In genomic region chr9:35646583-35647265, GRCh38 we compare ENCODE assay signal across 8 cellular contexts. TPM values are rescaled to one million over a fixed set of nuclear protein-coding genes. Genes with fewer than 3 reads are reported as not detected.
DNase-seq lines count a peak whose midpoint lies in the region; ATAC-seq and TF ChIP-seq lines count a peak whose summit lies in the region.

No MANE protein-coding gene starts in this region.

- intact Hi-C loops in heart right ventricle (cut with DNase I) = loop anchor here in 6 of 10 donors (2.0 to 10.0 kb wide), 6 partner anchors 39 to 238 kb away; partner anchors contain the start of genes TESK1 (in 4 of the 6) and MSMP (in 1 of the 6)
- intact Hi-C loops in posterior vena cava (cut with DNase I) = loop anchor here in 1 of 2 donors (5.0 kb wide), 1 partner anchor 34 kb away; no protein-coding TSS in a partner anchor
- intact Hi-C loops in upper lobe of right lung (cut with DNase I) = no loop called here

- H3K4me3 ChIP-seq in SU-DHL-6 (ENCODE audit: insufficient read depth, low read length, poor library complexity, severe bottlenecking) (peak overlapping the region; percentile 81), adipocyte (ENCODE audit: low read length) (peak overlapping the region; percentile 86), heart right ventricle (peak overlapping the region; percentile 43 to 75 (median 66)), upper lobe of right lung (peak overlapping the region; percentile 74)

- ATAC-seq in HG02798 (IDR thresholded peaks at IDR 0.05; ENCODE audit: poor library complexity, unreplicated experiment) = peak; percentile 88
- ATAC-seq in heart right ventricle = peak; percentile 95 to 97 (median 96)
- peak; percentile 98 for ATAC-seq in upper lobe of right lung

- TF ChIP-seq CTCF in GM13976 (IDR thresholded peaks at IDR 0.05; ENCODE audit: borderline replicate concordance, control extremely low read depth, extremely low read depth, insufficient read depth, missing control alignments) (peak; percentile 99), SU-DHL-6 (IDR thresholded peaks at IDR 0.05; ENCODE audit: insufficient read depth, low read length, poor library complexity, severe bottlenecking) (peak; percentile 93), heart right ventricle (IDR thresholded peaks at IDR 0.05) (peak; percentile 86 to 99 (median 96)), upper lobe of right lung (IDR thresholded peaks at IDR 0.05) (peak; percentile 95)

- no peaks in the 10 kb centered on the region for H3K9me2 ChIP-seq in SU-DHL-6 (replicated peaks; ENCODE audit: insufficient read depth, low read length)

- H2AFZ ChIP-seq in SU-DHL-6 (ENCODE audit: low read depth, low read length, severe bottlenecking) = peak overlapping the region; percentile 44

- H3K27ac ChIP-seq in SU-DHL-6 (ENCODE audit: low read depth, low read length) = peak overlapping the region; percentile 91
- peak overlapping the region; percentile 71 to 95 (median 82) for H3K27ac ChIP-seq in heart right ventricle
- peak overlapping the region; percentile 88 for H3K27ac ChIP-seq in upper lobe of right lung

- H3F3A ChIP-seq in SU-DHL-6 (ENCODE audit: insufficient read depth) = peaks cover 48% of the 10 kb centered on the region

- H3K36me3 ChIP-seq in SU-DHL-6 (ENCODE audit: low read length) = no peaks in the 10 kb centered on the region
- H3K36me3 ChIP-seq in adipocyte (ENCODE audit: control insufficient read depth, insufficient read depth, low read length, severe bottlenecking) = no peaks in the 10 kb centered on the region
- H3K36me3 ChIP-seq in heart right ventricle = no peaks in the 10 kb centered on the region
- no peaks in the 10 kb centered on the region for H3K36me3 ChIP-seq in upper lobe of right lung

- H3K4me1 ChIP-seq in adipocyte (ENCODE audit: control insufficient read depth, insufficient read depth, low read length) (peaks cover 80% of the 10 kb centered on the region), heart right ventricle (peaks cover 0 to 73% (median 12%) of the 10 kb centered on the region in 9 donors), upper lobe of right lung (peaks cover 18% of the 10 kb centered on the region)

- DNase-seq in GM13976 (ENCODE audit: low spot score) (peak; percentile 96), NCI-H128 (lab: John Stamatoyannopoulos, UW; ENCODE audit: unreplicated experiment) (peak; percentile 80), adipocyte (ENCODE audit: low read depth) (peak; percentile 98), heart right ventricle (peak; percentile 93 to 94), posterior vena cava (ENCODE audit: low spot score) (peak; percentile 98), upper lobe of right lung (peak; percentile 98)

- H3K9ac ChIP-seq in SU-DHL-6 (ENCODE audit: low read length) (peak overlapping the region; percentile 73), adipocyte (ENCODE audit: low read length) (peak overlapping the region; percentile 91)

- H3K79me2 ChIP-seq in SU-DHL-6 (ENCODE audit: insufficient read depth, low read length) = peaks cover 10% of the 10 kb centered on the region

- in situ Hi-C loops in GM13976 (cut with MboI; ENCODE audit: low sequenced_read_pairs, unreplicated experiment) = no loop called here

- no peaks in the 10 kb centered on the region for H3K27me3 ChIP-seq in SU-DHL-6 (ENCODE audit: low read length)
- no peaks in the 10 kb centered on the region for H3K27me3 ChIP-seq in adipocyte (replicated peaks; ENCODE audit: control insufficient read depth, insufficient read depth, low read length)
- no peaks in the 10 kb centered on the region for H3K27me3 ChIP-seq in heart right ventricle
- no peaks in the 10 kb centered on the region for H3K27me3 ChIP-seq in upper lobe of right lung

- WGBS in heart right ventricle, 2 donors = 0% methylated on average over 54 of the region's 54 CpGs

- H4K20me1 ChIP-seq in SU-DHL-6 (ENCODE audit: low read depth, low read length) = no peaks in the 10 kb centered on the region

- H3K9me3 ChIP-seq in SU-DHL-6 (ENCODE audit: insufficient read depth, low read length) = no peaks in the 10 kb centered on the region
- H3K9me3 ChIP-seq in adipocyte (ENCODE audit: control insufficient read depth, low read length) = no peaks in the 10 kb centered on the region
- no peaks in the 10 kb centered on the region for H3K9me3 ChIP-seq in heart right ventricle
- no peaks in the 10 kb centered on the region for H3K9me3 ChIP-seq in upper lobe of right lung

- H3K4me2 ChIP-seq in SU-DHL-6 (ENCODE audit: low read depth, low read length, poor library complexity, severe bottlenecking) = peak overlapping the region; percentile 91

RNA-seq across cellular contexts. Expression of gene SIT1, which starts 4.0 kb away (rescaled TPM):
- total RNA-seq in heart right ventricle (1 to 10 TPM in 1 of 10 donors, under 1 TPM in 5, not detected in 4; 0.19 to 3.6 (median 0.33) TPM), posterior vena cava (under 1 TPM; 0.24 to 0.56 TPM), upper lobe of right lung (2.2 TPM)
- polyA plus RNA-seq in heart right ventricle = under 1 TPM in 1 of 2 donors, not detected in 1; 0.25 TPM

RNA-seq across cellular contexts. Expression of gene RMRP, which starts 11.1 kb away (rescaled TPM):
- over 10,000 TPM in 3 of 10 donors, 1,000 to 10,000 TPM in 7; 3,879 to 14,997 (median 5,788) TPM for total RNA-seq in heart right ventricle
- polyA plus RNA-seq in heart right ventricle = 100 to 1,000 TPM in 1 of 2 donors, 10 to 100 TPM in 1; 14.9 to 476 TPM
- total RNA-seq in posterior vena cava = over 10,000 TPM; 18,238 to 21,166 TPM
- total RNA-seq in upper lobe of right lung = 30,828 TPM

RNA-seq across cellular contexts. Expression of gene CCDC107, which starts 11.4 kb away (rescaled TPM):
- total RNA-seq in heart right ventricle (10 to 100 TPM; 37.9 to 54.0 (median 43.9) TPM), posterior vena cava (10 to 100 TPM; 54.6 to 60.3 TPM), upper lobe of right lung (31.1 TPM)
- 100 to 1,000 TPM in 1 of 2 donors, 10 to 100 TPM in 1; 95.3 to 210 TPM for polyA plus RNA-seq in heart right ventricle

RNA-seq across cellular contexts. Expression of gene ARHGEF39, which starts 18.3 kb away (rescaled TPM):
- total RNA-seq in heart right ventricle (under 1 TPM in 8 of 10 donors, not detected in 2; 0.09 to 0.85 (median 0.30) TPM), posterior vena cava (under 1 TPM; 0.29 to 0.46 TPM), upper lobe of right lung (0.38 TPM)
- 1 to 10 TPM in 1 of 2 donors, under 1 TPM in 1; 0.35 to 1.3 TPM for polyA plus RNA-seq in heart right ventricle

RNA-seq across cellular contexts. Expression of gene CA9, which starts 27.0 kb away (rescaled TPM):
- total RNA-seq in heart right ventricle (10 to 100 TPM in 1 of 10 donors, 1 to 10 TPM in 1, under 1 TPM in 3, not detected in 5; 0.20 to 13.2 (median 0.24) TPM), posterior vena cava (1 to 10 TPM in 1 of 2 donors, not detected in 1; 1.2 TPM), upper lobe of right lung (0.55 TPM)
- 1 to 10 TPM in 1 of 2 donors, not detected in 1; 1.0 TPM for polyA plus RNA-seq in heart right ventricle

Comparison
In these comparisons a context has a peak if more than half of its experiments do, and no peak if none do; other contexts are left out.
1. Peak in every context shown above with its lines: DNase-seq, ATAC-seq, H3K4me3 ChIP-seq and H3K27ac ChIP-seq.